In the genomic region with DNA sequence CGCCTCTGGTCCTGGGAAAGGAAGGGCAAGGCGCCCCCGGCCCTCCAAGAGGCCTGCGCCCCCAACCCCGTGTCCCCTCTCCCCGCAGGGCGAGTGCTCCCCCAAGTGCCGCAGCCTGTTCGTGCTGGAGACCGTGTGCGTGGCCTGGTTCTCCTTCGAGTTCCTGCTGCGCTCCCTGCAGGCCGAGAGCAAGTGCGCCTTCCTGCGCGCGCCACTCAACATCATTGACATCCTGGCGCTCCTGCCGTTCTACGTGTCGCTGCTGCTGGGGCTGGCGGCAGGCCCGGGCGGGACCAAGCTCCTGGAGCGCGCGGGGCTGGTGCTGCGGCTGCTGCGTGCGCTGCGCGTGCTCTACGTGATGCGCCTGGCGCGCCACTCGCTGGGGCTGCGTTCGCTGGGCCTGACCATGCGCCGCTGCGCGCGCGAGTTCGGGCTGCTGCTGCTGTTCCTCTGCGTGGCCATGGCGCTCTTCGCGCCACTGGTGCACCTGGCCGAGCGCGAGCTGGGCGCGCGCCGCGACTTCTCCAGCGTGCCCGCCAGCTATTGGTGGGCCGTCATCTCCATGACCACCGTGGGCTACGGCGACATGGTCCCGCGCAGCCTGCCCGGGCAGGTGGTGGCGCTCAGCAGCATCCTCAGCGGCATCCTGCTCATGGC, we compare ENCODE assay signal across 1 cellular context.
TF ChIP-seq lines count a peak whose summit lies in the region.

No MANE protein-coding gene starts in this region.

TF ChIP-seq in GM12878, 131 proteins besides CTCF, POLR2A, EP300 and RAD21 (continued from another document):
- TF ChIP-seq, protein P1, sequence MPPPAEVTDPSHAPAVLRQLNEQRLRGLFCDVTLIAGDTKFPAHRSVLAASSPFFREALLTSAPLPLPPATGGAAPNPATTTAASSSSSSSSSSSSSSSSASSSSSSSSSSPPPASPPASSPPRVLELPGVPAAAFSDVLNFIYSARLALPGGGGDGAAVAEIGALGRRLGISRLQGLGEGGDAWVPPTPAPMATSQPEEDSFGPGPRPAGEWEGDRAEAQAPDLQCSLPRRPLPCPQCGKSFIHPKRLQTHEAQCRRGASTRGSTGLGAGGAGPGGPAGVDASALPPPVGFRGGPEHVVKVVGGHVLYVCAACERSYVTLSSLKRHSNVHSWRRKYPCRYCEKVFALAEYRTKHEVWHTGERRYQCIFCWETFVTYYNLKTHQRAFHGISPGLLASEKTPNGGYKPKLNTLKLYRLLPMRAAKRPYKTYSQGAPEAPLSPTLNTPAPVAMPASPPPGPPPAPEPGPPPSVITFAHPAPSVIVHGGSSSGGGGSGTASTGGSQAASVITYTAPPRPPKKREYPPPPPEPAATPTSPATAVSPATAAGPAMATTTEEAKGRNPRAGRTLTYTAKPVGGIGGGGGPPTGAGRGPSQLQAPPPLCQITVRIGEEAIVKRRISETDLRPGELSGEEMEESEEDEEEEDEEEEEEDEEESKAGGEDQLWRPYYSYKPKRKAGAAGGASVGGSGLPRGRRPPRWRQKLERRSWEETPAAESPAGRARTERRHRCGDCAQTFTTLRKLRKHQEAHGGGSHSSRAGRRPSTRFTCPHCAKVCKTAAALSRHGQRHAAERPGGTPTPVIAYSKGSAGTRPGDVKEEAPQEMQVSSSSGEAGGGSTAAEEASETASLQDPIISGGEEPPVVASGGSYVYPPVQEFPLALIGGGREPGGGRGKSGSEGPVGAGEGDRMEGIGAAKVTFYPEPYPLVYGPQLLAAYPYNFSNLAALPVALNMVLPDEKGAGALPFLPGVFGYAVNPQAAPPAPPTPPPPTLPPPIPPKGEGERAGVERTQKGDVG (CRISPR knock-in tag; IDR thresholded peaks at IDR 0.05): no peak
- TF ChIP-seq, protein P2, sequence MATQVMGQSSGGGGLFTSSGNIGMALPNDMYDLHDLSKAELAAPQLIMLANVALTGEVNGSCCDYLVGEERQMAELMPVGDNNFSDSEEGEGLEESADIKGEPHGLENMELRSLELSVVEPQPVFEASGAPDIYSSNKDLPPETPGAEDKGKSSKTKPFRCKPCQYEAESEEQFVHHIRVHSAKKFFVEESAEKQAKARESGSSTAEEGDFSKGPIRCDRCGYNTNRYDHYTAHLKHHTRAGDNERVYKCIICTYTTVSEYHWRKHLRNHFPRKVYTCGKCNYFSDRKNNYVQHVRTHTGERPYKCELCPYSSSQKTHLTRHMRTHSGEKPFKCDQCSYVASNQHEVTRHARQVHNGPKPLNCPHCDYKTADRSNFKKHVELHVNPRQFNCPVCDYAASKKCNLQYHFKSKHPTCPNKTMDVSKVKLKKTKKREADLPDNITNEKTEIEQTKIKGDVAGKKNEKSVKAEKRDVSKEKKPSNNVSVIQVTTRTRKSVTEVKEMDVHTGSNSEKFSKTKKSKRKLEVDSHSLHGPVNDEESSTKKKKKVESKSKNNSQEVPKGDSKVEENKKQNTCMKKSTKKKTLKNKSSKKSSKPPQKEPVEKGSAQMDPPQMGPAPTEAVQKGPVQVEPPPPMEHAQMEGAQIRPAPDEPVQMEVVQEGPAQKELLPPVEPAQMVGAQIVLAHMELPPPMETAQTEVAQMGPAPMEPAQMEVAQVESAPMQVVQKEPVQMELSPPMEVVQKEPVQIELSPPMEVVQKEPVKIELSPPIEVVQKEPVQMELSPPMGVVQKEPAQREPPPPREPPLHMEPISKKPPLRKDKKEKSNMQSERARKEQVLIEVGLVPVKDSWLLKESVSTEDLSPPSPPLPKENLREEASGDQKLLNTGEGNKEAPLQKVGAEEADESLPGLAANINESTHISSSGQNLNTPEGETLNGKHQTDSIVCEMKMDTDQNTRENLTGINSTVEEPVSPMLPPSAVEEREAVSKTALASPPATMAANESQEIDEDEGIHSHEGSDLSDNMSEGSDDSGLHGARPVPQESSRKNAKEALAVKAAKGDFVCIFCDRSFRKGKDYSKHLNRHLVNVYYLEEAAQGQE (IDR thresholded peaks at IDR 0.05; ENCODE audit: low read depth, low read length): no peak
- no peak for TF ChIP-seq POLR2AphosphoS2 (IDR thresholded peaks at IDR 0.05; ENCODE audit: low read depth, low read length)
- TF ChIP-seq, protein P3, sequence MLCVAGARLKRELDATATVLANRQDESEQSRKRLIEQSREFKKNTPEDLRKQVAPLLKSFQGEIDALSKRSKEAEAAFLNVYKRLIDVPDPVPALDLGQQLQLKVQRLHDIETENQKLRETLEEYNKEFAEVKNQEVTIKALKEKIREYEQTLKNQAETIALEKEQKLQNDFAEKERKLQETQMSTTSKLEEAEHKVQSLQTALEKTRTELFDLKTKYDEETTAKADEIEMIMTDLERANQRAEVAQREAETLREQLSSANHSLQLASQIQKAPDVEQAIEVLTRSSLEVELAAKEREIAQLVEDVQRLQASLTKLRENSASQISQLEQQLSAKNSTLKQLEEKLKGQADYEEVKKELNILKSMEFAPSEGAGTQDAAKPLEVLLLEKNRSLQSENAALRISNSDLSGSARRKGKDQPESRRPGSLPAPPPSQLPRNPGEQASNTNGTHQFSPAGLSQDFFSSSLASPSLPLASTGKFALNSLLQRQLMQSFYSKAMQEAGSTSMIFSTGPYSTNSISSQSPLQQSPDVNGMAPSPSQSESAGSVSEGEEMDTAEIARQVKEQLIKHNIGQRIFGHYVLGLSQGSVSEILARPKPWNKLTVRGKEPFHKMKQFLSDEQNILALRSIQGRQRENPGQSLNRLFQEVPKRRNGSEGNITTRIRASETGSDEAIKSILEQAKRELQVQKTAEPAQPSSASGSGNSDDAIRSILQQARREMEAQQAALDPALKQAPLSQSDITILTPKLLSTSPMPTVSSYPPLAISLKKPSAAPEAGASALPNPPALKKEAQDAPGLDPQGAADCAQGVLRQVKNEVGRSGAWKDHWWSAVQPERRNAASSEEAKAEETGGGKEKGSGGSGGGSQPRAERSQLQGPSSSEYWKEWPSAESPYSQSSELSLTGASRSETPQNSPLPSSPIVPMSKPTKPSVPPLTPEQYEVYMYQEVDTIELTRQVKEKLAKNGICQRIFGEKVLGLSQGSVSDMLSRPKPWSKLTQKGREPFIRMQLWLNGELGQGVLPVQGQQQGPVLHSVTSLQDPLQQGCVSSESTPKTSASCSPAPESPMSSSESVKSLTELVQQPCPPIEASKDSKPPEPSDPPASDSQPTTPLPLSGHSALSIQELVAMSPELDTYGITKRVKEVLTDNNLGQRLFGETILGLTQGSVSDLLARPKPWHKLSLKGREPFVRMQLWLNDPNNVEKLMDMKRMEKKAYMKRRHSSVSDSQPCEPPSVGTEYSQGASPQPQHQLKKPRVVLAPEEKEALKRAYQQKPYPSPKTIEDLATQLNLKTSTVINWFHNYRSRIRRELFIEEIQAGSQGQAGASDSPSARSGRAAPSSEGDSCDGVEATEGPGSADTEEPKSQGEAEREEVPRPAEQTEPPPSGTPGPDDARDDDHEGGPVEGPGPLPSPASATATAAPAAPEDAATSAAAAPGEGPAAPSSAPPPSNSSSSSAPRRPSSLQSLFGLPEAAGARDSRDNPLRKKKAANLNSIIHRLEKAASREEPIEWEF (IDR thresholded peaks at IDR 0.05; ENCODE audit: insufficient replicate concordance, low read depth, low read length): no peak
- no peak for TF ChIP-seq YY1 (IDR thresholded peaks at IDR 0.05; ENCODE audit: low read depth, low read length)
- TF ChIP-seq TAF1 (IDR thresholded peaks at IDR 0.05; ENCODE audit: borderline replicate concordance, low read depth, low read length): no peak
